Comparison of ENCODE assay signal across 16 cellular contexts in genomic region chr1:77473690-77474089, GRCh38.
DNase-seq lines count a peak whose midpoint lies in the region; ATAC-seq, FAIRE-seq and TF ChIP-seq lines count a peak whose summit lies in the region.
"Had no signal": no experiment of that assay in that cellular context is flagged by ENCODE, and none has a peak within 500 bp of the region (broad histone marks: within the 10 kb centered on the region; RNA-seq: fewer than 3 reads in every experiment).

No MANE protein-coding gene starts in this region.

- intact Hi-C loops in activated CD4-positive, alpha-beta T cell treated with anti-CD3 and anti-CD28 coated beads, Interleukin-2, amount 10 ng/mL, durations not matched to agents 24 days and 14 days (cut with micrococcal nuclease), result no loop called here

- H3K9me3 Mint-ChIP-seq in astrocyte (ENCODE audit: unreplicated experiment), result peaks cover 2% of the 10 kb centered on the region
- H3K9me3 Mint-ChIP-seq in activated CD4-positive, alpha-beta T cell treated with anti-CD3 and anti-CD28 coated beads, Interleukin-2, amount 10 ng/mL, durations not matched to agents 24 days and 14 days, result no peaks in the 10 kb centered on the region
- H3K9me3 Mint-ChIP-seq in nephron progenitor cell, result peaks cover 9% of the 10 kb centered on the region

- no peaks in the 10 kb centered on the region for H3K79me2 ChIP-seq in astrocyte (ENCODE audit: insufficient read depth, low read length)

- peak overlapping the region; percentile 34 for H3K4me2 ChIP-seq in astrocyte (ENCODE audit: low read length)
- H3K4me2 ChIP-seq: PC-9 had no signal

- peak; percentile 80 for FAIRE-seq in astrocyte (lab: Jason Lieb, UNC)
- FAIRE-seq: TTC549 had no signal

- H3K27me3 Mint-ChIP-seq in astrocyte (ENCODE audit: low read depth, unreplicated experiment) (no peaks in the 10 kb centered on the region), nephron progenitor cell (ENCODE audit: low read depth, poor library complexity) (no peaks in the 10 kb centered on the region)
- H3K27me3 Mint-ChIP-seq in activated CD4-positive, alpha-beta T cell treated with anti-CD3 and anti-CD28 coated beads, Interleukin-2, amount 10 ng/mL, durations not matched to agents 24 days and 14 days, result no peaks in the 10 kb centered on the region
- H3K27me3 Mint-ChIP-seq: stimulated activated naive CD8-positive, alpha-beta T cell treated with anti-CD3 and anti-CD28 coated beads, Interleukin-15, amount 100 ng/mL, for 72 hours had no signal

- DNase-seq in A172 (ENCODE audit: low spot score) (peak; percentile 56), HS-27A (ENCODE audit: low read depth) (peak; percentile 86), astrocyte (ENCODE audit: low read depth) (peak; percentile 81), foreskin keratinocyte (peak; percentile 60 to 86), NOMO-1 (lab: John Stamatoyannopoulos, UW; ENCODE audit: unreplicated experiment in 2 of 2) (no peak), nephron progenitor cell (no peak)
- no peak for DNase-seq in activated CD4-positive, alpha-beta T cell treated with anti-CD3 and anti-CD28 coated beads, Interleukin-2, amount 10 ng/mL, durations not matched to agents 24 days and 14 days
- no peak for DNase-seq in stimulated activated CD4-positive, alpha-beta T cell treated with anti-CD3 and anti-CD28 coated beads, Interleukin-4, amount 100 ng/mL, for 24 hours
- DNase-seq: esophagus squamous epithelium; left ventricle myocardium superior; ovary; stimulated activated CD4-positive, alpha-beta T cell treated with anti-CD3 and anti-CD28 coated beads, Interleukin-2, amount 100 ng/mL, for 48 hours; stimulated activated naive CD8-positive, alpha-beta T cell treated with anti-CD3 and anti-CD28 coated beads, Interleukin-15, amount 100 ng/mL, for 72 hours had no signal

- peak; percentile 95 for ATAC-seq in foreskin keratinocyte
- ATAC-seq: left ventricle myocardium superior; stimulated activated naive CD8-positive, alpha-beta T cell treated with anti-CD3 and anti-CD28 coated beads, Interleukin-15, amount 100 ng/mL, for 72 hours had no signal

- H3K36me3 Mint-ChIP-seq in astrocyte (ENCODE audit: low read depth, unreplicated experiment) (no peaks in the 10 kb centered on the region), nephron progenitor cell (ENCODE audit: low read depth) (no peaks in the 10 kb centered on the region)
- no peaks in the 10 kb centered on the region for H3K36me3 Mint-ChIP-seq in activated CD4-positive, alpha-beta T cell treated with anti-CD3 and anti-CD28 coated beads, Interleukin-2, amount 10 ng/mL, durations not matched to agents 24 days and 14 days (ENCODE audit: low read depth)

- no peak overlapping the region for H3K4me3 ChIP-seq in astrocyte (ENCODE audit: insufficient read depth, low read depth, low read length)
- H3K4me3 ChIP-seq: esophagus squamous epithelium, ovary, PC-9 had no signal

- H3K4me3 Mint-ChIP-seq in astrocyte (ENCODE audit: unreplicated experiment) (no peak overlapping the region), nephron progenitor cell (no peak overlapping the region)
- H3K4me3 Mint-ChIP-seq in activated CD4-positive, alpha-beta T cell treated with anti-CD3 and anti-CD28 coated beads, Interleukin-2, amount 10 ng/mL, durations not matched to agents 24 days and 14 days, result no peak overlapping the region
- H3K4me3 Mint-ChIP-seq: stimulated activated naive CD8-positive, alpha-beta T cell treated with anti-CD3 and anti-CD28 coated beads, Interleukin-15, amount 100 ng/mL, for 72 hours had no signal

- H3K9me3 ChIP-seq in astrocyte (ENCODE audit: insufficient read depth, low read depth, low read length), result no peaks in the 10 kb centered on the region
- H3K9me3 ChIP-seq: esophagus squamous epithelium, ovary had no signal

- no peak overlapping the region for H3K27ac ChIP-seq in astrocyte (ENCODE audit: low read depth, low read length)
- no peak overlapping the region for H3K27ac ChIP-seq in foreskin keratinocyte
- H3K27ac ChIP-seq: 22Rv1, esophagus squamous epithelium, ovary, PC-9 had no signal

- H3K4me1 Mint-ChIP-seq in astrocyte (ENCODE audit: low read depth, unreplicated experiment) (peaks cover 4% of the 10 kb centered on the region), nephron progenitor cell (peaks cover 24% of the 10 kb centered on the region)
- no peaks in the 10 kb centered on the region for H3K4me1 Mint-ChIP-seq in activated CD4-positive, alpha-beta T cell treated with anti-CD3 and anti-CD28 coated beads, Interleukin-2, amount 10 ng/mL, durations not matched to agents 24 days and 14 days
- H3K4me1 Mint-ChIP-seq: stimulated activated naive CD8-positive, alpha-beta T cell treated with anti-CD3 and anti-CD28 coated beads, Interleukin-15, amount 100 ng/mL, for 72 hours had no signal

- H3K4me1 ChIP-seq in astrocyte (ENCODE audit: insufficient read depth, low read length) (peaks cover 10% of the 10 kb centered on the region), foreskin keratinocyte (no peaks in the 10 kb centered on the region)
- H3K4me1 ChIP-seq: esophagus squamous epithelium had no signal

- H4K20me1 ChIP-seq in astrocyte (ENCODE audit: insufficient read depth, low read length), result no peaks in the 10 kb centered on the region

- TF ChIP-seq CTCF in astrocyte (IDR thresholded peaks at IDR 0.05; ENCODE audit: insufficient read depth, low read depth, low read length) (no peak), foreskin keratinocyte (conservative IDR thresholded peaks at IDR 0.05) (no peak), nephron progenitor cell (IDR thresholded peaks at IDR 0.05) (no peak)

- H3K27ac Mint-ChIP-seq in astrocyte (ENCODE audit: unreplicated experiment) (no peak overlapping the region), nephron progenitor cell (no peak overlapping the region)
- H3K27ac Mint-ChIP-seq in activated CD4-positive, alpha-beta T cell treated with anti-CD3 and anti-CD28 coated beads, Interleukin-2, amount 10 ng/mL, durations not matched to agents 24 days and 14 days, result no peak overlapping the region
- H3K27ac Mint-ChIP-seq: stimulated activated naive CD8-positive, alpha-beta T cell treated with anti-CD3 and anti-CD28 coated beads, Interleukin-15, amount 100 ng/mL, for 72 hours had no signal

- H3K27me3 ChIP-seq in astrocyte (ENCODE audit: insufficient read depth, low read length) (no peaks in the 10 kb centered on the region), foreskin keratinocyte (no peaks in the 10 kb centered on the region)
- H3K27me3 ChIP-seq: esophagus squamous epithelium, ovary had no signal

- H3K36me3 ChIP-seq in astrocyte (ENCODE audit: insufficient read depth, low read length), result no peaks in the 10 kb centered on the region
- H3K36me3 ChIP-seq: esophagus squamous epithelium, ovary had no signal

- H2AFZ ChIP-seq in astrocyte (ENCODE audit: low read depth, low read length), result peak overlapping the region; percentile 13
- H2AFZ ChIP-seq: PC-9 had no signal

- no peak overlapping the region for H3K9ac ChIP-seq in astrocyte (ENCODE audit: low read length)

Comparison
In these comparisons a context has a peak if more than half of its experiments do, and no peak if none do; other contexts are left out.
1. DNase-seq: peak in A172 (single experiment), HS-27A (single experiment), astrocyte (single experiment) and foreskin keratinocyte (2 of 2); none in NOMO-1 (0 of 2), activated CD4-positive, alpha-beta T cell treated with anti-CD3 and anti-CD28 coated beads, Interleukin-2, amount 10 ng/mL, durations not matched to agents 24 days and 14 days (single experiment), nephron progenitor cell (single experiment) and stimulated activated CD4-positive, alpha-beta T cell treated with anti-CD3 and anti-CD28 coated beads, Interleukin-4, amount 100 ng/mL, for 24 hours (single experiment).